ENCODE assay signal across 20 cellular contexts in the genomic region with DNA sequence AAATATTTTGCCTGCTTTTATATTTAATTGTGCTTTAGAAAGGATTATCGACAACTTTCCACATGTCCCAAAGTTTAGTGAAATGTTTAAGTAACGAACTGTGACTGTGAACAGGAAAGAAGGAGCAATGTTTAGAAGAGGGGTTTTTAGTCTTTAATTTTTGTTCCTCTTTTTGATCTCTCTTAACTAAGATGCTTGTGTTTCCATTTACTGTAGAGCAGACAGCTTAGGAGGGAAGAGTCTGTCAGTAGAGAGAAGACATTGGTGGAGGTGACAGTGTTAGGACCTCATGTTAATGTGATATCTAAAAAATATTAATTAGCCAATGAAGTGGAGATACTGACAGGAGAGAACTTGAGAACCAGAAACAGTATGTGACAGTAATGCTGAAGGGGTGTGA.
"Had no signal": no experiment of that assay in that cellular context is flagged by ENCODE, and none has a peak within 500 bp of the region (broad histone marks: within the 10 kb centered on the region; RNA-seq: fewer than 3 reads in every experiment).

No MANE protein-coding gene starts in this region.

- DNase-seq: cortex of kidney; head of caudate nucleus; kidney; right lobe of liver; small intestine; stimulated activated CD4-positive, alpha-beta T cell treated with anti-CD3 and anti-CD28 coated beads, Interleukin-15, amount 100 ng/mL, for 24 hours; stimulated activated CD4-positive, alpha-beta T cell treated with anti-CD3 and anti-CD28 coated beads, Interleukin-2, amount 100 ng/mL, for 48 hours; stimulated activated naive CD4-positive, alpha-beta T cell; stimulated activated naive CD8-positive, alpha-beta T cell treated with anti-CD3 and anti-CD28 coated beads, Interleukin-15, amount 100 ng/mL, for 72 hours; transverse colon; upper lobe of right lung; uterus had no signal

- H3K79me2 ChIP-seq: parathyroid adenoma had no signal

- H3K27ac Mint-ChIP-seq: memory B cell; nephron; neural progenitor cell; progenitor cell of endocrine pancreas; stimulated activated naive CD8-positive, alpha-beta T cell treated with anti-CD3 and anti-CD28 coated beads, Interleukin-15, amount 100 ng/mL, for 72 hours had no signal

- H3K27ac ChIP-seq: neural progenitor cell, parathyroid adenoma, right lobe of liver, suprapubic skin, transverse colon, upper lobe of right lung, uterus had no signal

- H3K4me3 ChIP-seq: lung, neural progenitor cell, right lobe of liver, suprapubic skin, transverse colon, upper lobe of right lung, uterus had no signal

- H3K36me3 Mint-ChIP-seq: memory B cell, neural progenitor cell had no signal

- H3K4me1 Mint-ChIP-seq: memory B cell, nephron, neural progenitor cell had no signal

- H3K4me3 Mint-ChIP-seq: memory B cell; nephron; neural progenitor cell; stimulated activated naive CD8-positive, alpha-beta T cell treated with anti-CD3 and anti-CD28 coated beads, Interleukin-15, amount 100 ng/mL, for 72 hours had no signal

- H3K27me3 ChIP-seq: neural progenitor cell, right lobe of liver, suprapubic skin, transverse colon, upper lobe of right lung, uterus had no signal

- H3K9me3 Mint-ChIP-seq: memory B cell had no signal

- H3K9ac ChIP-seq: neural progenitor cell, parathyroid adenoma had no signal

- H3K4me1 ChIP-seq: parathyroid adenoma, right lobe of liver, suprapubic skin, transverse colon, upper lobe of right lung, uterus had no signal

- H2AFZ ChIP-seq: neural progenitor cell, parathyroid adenoma had no signal

- H3K36me3 ChIP-seq: neural progenitor cell, right lobe of liver, suprapubic skin, transverse colon, upper lobe of right lung, uterus had no signal

- H3K4me2 ChIP-seq: neural progenitor cell had no signal

- H3K27me3 Mint-ChIP-seq: progenitor cell of endocrine pancreas; stimulated activated naive CD8-positive, alpha-beta T cell treated with anti-CD3 and anti-CD28 coated beads, Interleukin-15, amount 100 ng/mL, for 72 hours had no signal

- H3K9me3 ChIP-seq: right lobe of liver, suprapubic skin, transverse colon, upper lobe of right lung, uterus had no signal

- ATAC-seq: left lobe of liver; right lobe of liver; stimulated activated naive CD8-positive, alpha-beta T cell treated with anti-CD3 and anti-CD28 coated beads, Interleukin-15, amount 100 ng/mL, for 72 hours; upper lobe of right lung had no signal
